ENCODE assay signal across 9 cellular contexts in the genomic region with DNA sequence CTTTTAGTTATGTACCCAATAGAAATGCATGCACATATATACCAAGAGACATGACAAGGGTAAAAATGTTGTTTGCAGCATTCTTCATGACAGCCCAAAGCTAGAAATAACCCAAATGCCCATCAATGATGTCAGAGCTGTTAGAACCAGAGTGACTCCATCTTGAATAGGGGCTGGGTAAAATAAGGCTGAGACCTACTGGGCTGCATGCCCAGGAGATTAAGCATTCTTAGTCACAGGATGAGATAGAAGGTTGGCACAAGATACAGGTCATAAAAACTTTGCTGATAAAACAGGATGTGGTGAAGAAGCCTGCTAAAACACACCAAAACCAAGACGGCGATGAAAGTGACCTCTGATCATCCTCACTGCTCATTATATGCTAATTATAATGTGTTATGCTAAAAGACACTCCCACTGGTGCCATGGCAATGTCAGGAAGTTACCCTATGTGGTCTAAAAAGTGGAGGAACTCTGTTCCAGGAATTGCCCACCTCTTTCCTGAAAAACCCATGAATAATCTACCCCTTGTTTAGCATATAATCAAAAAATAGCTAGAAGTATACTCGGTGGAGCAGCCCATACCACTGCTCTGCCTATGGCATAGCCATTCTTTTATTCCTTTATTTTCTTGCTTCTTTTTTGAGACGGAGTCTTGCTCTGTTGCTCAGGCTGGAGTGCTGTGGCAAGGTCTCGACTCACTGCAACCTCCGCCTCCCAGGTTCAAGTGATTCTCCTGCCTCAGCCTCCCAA. TPM values are rescaled to one million over a fixed set of nuclear protein-coding genes. Genes with fewer than 3 reads are reported as not detected.
DNase-seq lines count a peak whose midpoint lies in the region; TF ChIP-seq lines count a peak whose summit lies in the region.
"Had no signal": no experiment of that assay in that cellular context is flagged by ENCODE, and none has a peak within 500 bp of the region (broad histone marks: within the 10 kb centered on the region; RNA-seq: fewer than 3 reads in every experiment).

No MANE protein-coding gene starts in this region.

- no peak for TF ChIP-seq EP300 in SK-N-SH (IDR thresholded peaks at IDR 0.05; ENCODE audit: borderline replicate concordance in 1 of 2, low read depth in 1 of 2, low read length in 1 of 2)

- no peaks in the 10 kb centered on the region for H3K9me3 Mint-ChIP-seq in CD14-positive monocyte

- POLR2A ChIA-PET in SK-N-SH (lab: Yijun Ruan, JAX) = no interaction called here

- H3K9ac ChIP-seq in SK-N-SH = no peak overlapping the region

- H2AFZ ChIP-seq in SK-N-SH (ENCODE audit: low read depth) = no peak overlapping the region

- H3K27me3 Mint-ChIP-seq in CD14-positive monocyte (ENCODE audit: low read depth in 3 of 3) = peaks cover 0 to 1% (median 0%) of the 10 kb centered on the region in 3 donors

- no peaks in the 10 kb centered on the region for H3K9me2 ChIP-seq in SK-N-SH

- peaks cover 5 to 11% of the 10 kb centered on the region in 2 experiments for H3K36me3 ChIP-seq in SK-N-SH (replicated peaks in 1 of 2; ENCODE audit: control insufficient read depth in 1 of 2, insufficient read depth in 2 of 2, low read length in 1 of 2)
- no peaks in the 10 kb centered on the region for H3K36me3 ChIP-seq in testis (ENCODE audit: low read depth, missing control alignments)

- no peaks in the 10 kb centered on the region for H3K9me3 ChIP-seq in SK-N-SH
- H3K9me3 ChIP-seq in testis = no peaks in the 10 kb centered on the region
- H3K9me3 ChIP-seq: right atrium auricular region had no signal

- H3K27ac Mint-ChIP-seq in CD14-positive monocyte = peak overlapping the region in 2 of 7 donors; percentile 14 to 41

- intact Hi-C loops in CD14-positive monocyte (cut with micrococcal nuclease) (no loop called here), testis (cut with DNase I; ENCODE audit: low total_unique reads) (no loop called here)

- H3K4me1 ChIP-seq in SK-N-SH (ENCODE audit: control insufficient read depth in 1 of 2, insufficient read depth in 2 of 2, low read depth in 1 of 2, low read length in 1 of 2) = peaks cover 0 to 10% of the 10 kb centered on the region in 2 experiments; a peak in 1 of 4 replicates
- no peaks in the 10 kb centered on the region for H3K4me1 ChIP-seq in testis
- H3K4me1 ChIP-seq: right atrium auricular region had no signal

- peak overlapping the region; percentile 26; the same call in 1 of the 2 replicates for H3K4me2 ChIP-seq in SK-N-SH

- CTCF ChIA-PET in SK-N-SH (lab: Yijun Ruan, JAX) = no interaction called here

- no peak for TF ChIP-seq CTCF in SK-N-SH (IDR thresholded peaks at IDR 0.05)
- TF ChIP-seq CTCF in CD14-positive monocyte (IDR thresholded peaks at IDR 0.05) = no peak
- TF ChIP-seq CTCF in testis (IDR thresholded peaks at IDR 0.05) = no peak

- H3K27me3 ChIP-seq in SK-N-SH (ENCODE audit: insufficient read depth) (no peaks in the 10 kb centered on the region), testis (no peaks in the 10 kb centered on the region)
- H3K27me3 ChIP-seq: right atrium auricular region had no signal

- peak overlapping the region in 1 of 2 experiments; percentile 47; a peak in 2 of 4 replicates for H3K27ac ChIP-seq in SK-N-SH (ENCODE audit: low read depth in 2 of 2, low read length in 1 of 2)
- no peak overlapping the region for H3K27ac ChIP-seq in testis
- H3K27ac ChIP-seq: right atrium auricular region had no signal

- no peaks in the 10 kb centered on the region for H3K4me1 Mint-ChIP-seq in CD14-positive monocyte

- TF ChIP-seq POLR2A in testis (IDR thresholded peaks at IDR 0.05) = no peak

- H3K4me3 ChIP-seq in SK-N-SH (ENCODE audit: low read depth in 2 of 2, low read length in 1 of 2) (no peak overlapping the region), testis (no peak overlapping the region)
- H3K4me3 ChIP-seq: right atrium auricular region had no signal

- no peaks in the 10 kb centered on the region for H4K20me1 ChIP-seq in SK-N-SH (ENCODE audit: insufficient read depth)

- 63% methylated on average over 6 of the region's 6 CpGs for WGBS in SK-N-SH (ENCODE audit: low lambda C conversion rate)
- WGBS in testis, 2 donors = 69 to 82% methylated on average over 6 of the region's 6 CpGs

- no peak overlapping the region for H3K4me3 Mint-ChIP-seq in CD14-positive monocyte

- DNase-seq in HCEC 1CT (peak; percentile 77), SK-N-SH (no peak), CD14-positive monocyte (ENCODE audit: low spot score) (no peak), NCI-H82 (lab: John Stamatoyannopoulos, UW) (no peak), OCI-M2 (lab: John Stamatoyannopoulos, UW; ENCODE audit: unreplicated experiment) (no peak), testis (no peak)
- peak; percentile 55 for DNase-seq in central memory CD4-positive, alpha-beta T cell
- DNase-seq in stimulated activated CD4-positive, alpha-beta T cell treated with anti-CD3 and anti-CD28 coated beads, Interleukin-2, amount 100 ng/mL, for 4 hours (ENCODE audit: low read depth) = peak; percentile 10

- H3K79me2 ChIP-seq in SK-N-SH (ENCODE audit: insufficient read depth) = no peaks in the 10 kb centered on the region

- TF ChIP-seq RAD21 in SK-N-SH (IDR thresholded peaks at IDR 0.05; ENCODE audit: low read length) = no peak

- no peaks in the 10 kb centered on the region for H3F3A ChIP-seq in SK-N-SH (replicated peaks; ENCODE audit: insufficient read depth)

- H3K36me3 Mint-ChIP-seq in CD14-positive monocyte = peaks cover 18 to 28% of the 10 kb centered on the region in 2 donors

TF ChIP-seq in SK-N-SH, 30 proteins besides CTCF, POLR2A, EP300 and RAD21 (continues in another document):
- TF ChIP-seq POLR2AphosphoS5 (IDR thresholded peaks at IDR 0.05; ENCODE audit: low read depth, low read length) = no peak
- peak; percentile 56 for TF ChIP-seq JUND (IDR thresholded peaks at IDR 0.05)
- TF ChIP-seq, protein P1, sequence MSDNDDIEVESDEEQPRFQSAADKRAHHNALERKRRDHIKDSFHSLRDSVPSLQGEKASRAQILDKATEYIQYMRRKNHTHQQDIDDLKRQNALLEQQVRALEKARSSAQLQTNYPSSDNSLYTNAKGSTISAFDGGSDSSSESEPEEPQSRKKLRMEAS (IDR thresholded peaks at IDR 0.05; ENCODE audit: low read depth) = 0 out of 2 replicates have a peak, but pooled peaks have one; percentile 37
- TF ChIP-seq GATA2 (CRISPR knock-in tag; IDR thresholded peaks at IDR 0.05) = no peak
- TF ChIP-seq FOXJ3 (CRISPR knock-in tag; IDR thresholded peaks at IDR 0.05) = no peak
- peak; percentile 49; the same call in 1 of the 2 replicates for TF ChIP-seq MEF2A (IDR thresholded peaks at IDR 0.05; ENCODE audit: borderline replicate concordance, low read depth)
- peak; percentile 84 for TF ChIP-seq YY1 (IDR thresholded peaks at IDR 0.05; ENCODE audit: low read depth)
- peak; percentile 53; the same call in 1 of the 2 replicates for TF ChIP-seq TCF12 (IDR thresholded peaks at IDR 0.05)
- TF ChIP-seq, protein P2, sequence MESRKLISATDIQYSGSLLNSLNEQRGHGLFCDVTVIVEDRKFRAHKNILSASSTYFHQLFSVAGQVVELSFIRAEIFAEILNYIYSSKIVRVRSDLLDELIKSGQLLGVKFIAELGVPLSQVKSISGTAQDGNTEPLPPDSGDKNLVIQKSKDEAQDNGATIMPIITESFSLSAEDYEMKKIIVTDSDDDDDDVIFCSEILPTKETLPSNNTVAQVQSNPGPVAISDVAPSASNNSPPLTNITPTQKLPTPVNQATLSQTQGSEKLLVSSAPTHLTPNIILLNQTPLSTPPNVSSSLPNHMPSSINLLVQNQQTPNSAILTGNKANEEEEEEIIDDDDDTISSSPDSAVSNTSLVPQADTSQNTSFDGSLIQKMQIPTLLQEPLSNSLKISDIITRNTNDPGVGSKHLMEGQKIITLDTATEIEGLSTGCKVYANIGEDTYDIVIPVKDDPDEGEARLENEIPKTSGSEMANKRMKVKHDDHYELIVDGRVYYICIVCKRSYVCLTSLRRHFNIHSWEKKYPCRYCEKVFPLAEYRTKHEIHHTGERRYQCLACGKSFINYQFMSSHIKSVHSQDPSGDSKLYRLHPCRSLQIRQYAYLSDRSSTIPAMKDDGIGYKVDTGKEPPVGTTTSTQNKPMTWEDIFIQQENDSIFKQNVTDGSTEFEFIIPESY (IDR thresholded peaks at IDR 0.05; ENCODE audit: borderline replicate concordance, low read depth) = no peak
- TF ChIP-seq MXI1 (IDR thresholded peaks at IDR 0.05; ENCODE audit: low read depth, low read length) = no peak

RNA-seq across cellular contexts. Expression of a gene that starts 32.9 kb away (rescaled TPM):
- polyA plus RNA-seq in SK-N-SH (2012; rRNA removed) = 4.9 and 7.2 TPM in 2 replicates
- polyA plus RNA-seq in SK-N-SH (2012; cell fraction: cytosol; rRNA removed) = 5.7 and 5.9 TPM in 2 replicates
- polyA plus RNA-seq in SK-N-SH (2012; cell fraction: nucleus; rRNA removed) = 7.2 and 16.9 TPM in 2 replicates
- 1 to 10 TPM; 5.1 to 6.8 TPM for polyA plus RNA-seq in CD14-positive monocyte
- 10 to 100 TPM; 32.8 to 37.4 TPM for total RNA-seq in testis
- polyA plus RNA-seq in testis (ENCODE audit: insufficient read depth, low read depth, low replicate concordance) = 14.8 TPM

RNA-seq across cellular contexts. Expression of a gene that starts 42.5 kb away (rescaled TPM):
- polyA plus RNA-seq in SK-N-SH (2012; rRNA removed) = 1,143 and 1,159 TPM in 2 replicates
- 1,362 and 1,673 TPM in 2 replicates for polyA plus RNA-seq in SK-N-SH (2012; cell fraction: cytosol; rRNA removed)
- 332 and 345 TPM in 2 replicates for polyA plus RNA-seq in SK-N-SH (2012; cell fraction: nucleus; rRNA removed)
- 100 to 1,000 TPM; 445 to 586 TPM for polyA plus RNA-seq in CD14-positive monocyte
- 100 to 1,000 TPM; 443 to 569 TPM for total RNA-seq in testis
- 682 TPM for polyA plus RNA-seq in testis (ENCODE audit: insufficient read depth, low read depth, low replicate concordance)

Comparison
In these comparisons a context has a peak if more than half of its experiments do, and no peak if none do; other contexts are left out.
1. DNase-seq: peak in HCEC 1CT (single experiment), central memory CD4-positive, alpha-beta T cell (single experiment) and stimulated activated CD4-positive, alpha-beta T cell treated with anti-CD3 and anti-CD28 coated beads, Interleukin-2, amount 100 ng/mL, for 4 hours (single experiment); none in SK-N-SH (single experiment), CD14-positive monocyte (single experiment), NCI-H82 (single experiment), OCI-M2 (single experiment) and testis (single experiment).